ENCODE assay signal across 19 cellular contexts in genomic region chr2:209988010-209988409, GRCh38. TPM values are rescaled to one million over a fixed set of nuclear protein-coding genes. Genes with fewer than 3 reads are reported as not detected.
DNase-seq lines count a peak whose midpoint lies in the region; ATAC-seq and TF ChIP-seq lines count a peak whose summit lies in the region.
"Had no signal": no experiment of that assay in that cellular context is flagged by ENCODE, and none has a peak within 500 bp of the region (broad histone marks: within the 10 kb centered on the region; RNA-seq: fewer than 3 reads in every experiment).

No MANE protein-coding gene starts in this region.

- no peaks in the 10 kb centered on the region for H3K9me3 Mint-ChIP-seq in activated naive CD8-positive, alpha-beta T cell treated with anti-CD3 and anti-CD28 coated beads, Interleukin-2, amount 50 U/mL, for 24 hours
- H3K9me3 Mint-ChIP-seq in activated naive CD8-positive, alpha-beta T cell treated with anti-CD3 and anti-CD28 coated beads for 36 hours, result no peaks in the 10 kb centered on the region
- no peaks in the 10 kb centered on the region for H3K9me3 Mint-ChIP-seq in CD8-positive, alpha-beta memory T cell

- peaks cover 7% of the 10 kb centered on the region; the same call in 1 of the 2 replicates for H3K4me1 ChIP-seq in OCI-LY3 (ENCODE audit: low read length)
- H3K4me1 ChIP-seq in CD8-positive, alpha-beta memory T cell (ENCODE audit: insufficient read depth, low read length), result no peaks in the 10 kb centered on the region
- H3K4me1 ChIP-seq: Peyer's patch, vagina had no signal

- peak overlapping the region; percentile 35 for H3K4me2 ChIP-seq in OCI-LY3 (ENCODE audit: low read length)

- POLR2A ChIA-PET in CD8-positive, alpha-beta memory T cell (lab: Charles Lee), result no interaction called here

- H3K79me2 ChIP-seq in OCI-LY3 (ENCODE audit: low read length), result no peaks in the 10 kb centered on the region

- H3K36me3 Mint-ChIP-seq in activated naive CD8-positive, alpha-beta T cell treated with anti-CD3 and anti-CD28 coated beads, Interleukin-2, amount 50 U/mL, for 24 hours (ENCODE audit: low read depth), result no peaks in the 10 kb centered on the region
- no peaks in the 10 kb centered on the region for H3K36me3 Mint-ChIP-seq in activated naive CD8-positive, alpha-beta T cell treated with anti-CD3 and anti-CD28 coated beads for 36 hours
- no peaks in the 10 kb centered on the region for H3K36me3 Mint-ChIP-seq in CD8-positive, alpha-beta memory T cell

- DNase-seq in activated naive CD8-positive, alpha-beta T cell treated with anti-CD3 and anti-CD28 coated beads, Interleukin-2, amount 50 U/mL, for 24 hours, result no peak
- no peak for DNase-seq in activated naive CD8-positive, alpha-beta T cell treated with anti-CD3 and anti-CD28 coated beads for 36 hours
- no peak for DNase-seq in Kasumi-1 (lab: John Stamatoyannopoulos, UW)
- DNase-seq in left colon, result no peak
- DNase-seq in CD8-positive, alpha-beta memory T cell, result no peak
- DNase-seq: activated naive CD4-positive, alpha-beta T cell; foreskin melanocyte; NCI-H69; nucleus accumbens; Peyer's patch; right cardiac atrium had no signal

- TF ChIP-seq CTCF in OCI-LY3 (IDR thresholded peaks at IDR 0.05; ENCODE audit: low read depth, low read length), result no peak

- no peaks in the 10 kb centered on the region for H4K20me1 ChIP-seq in OCI-LY3 (ENCODE audit: insufficient read depth, low read length)

- intact Hi-C loops in left colon (cut with DNase I, micrococcal nuclease), result no loop called here

- H3K4me3 ChIP-seq in OCI-LY3 (ENCODE audit: low read length), result no peak overlapping the region
- no peak overlapping the region for H3K4me3 ChIP-seq in CD8-positive, alpha-beta memory T cell (ENCODE audit: low read length)
- H3K4me3 ChIP-seq: coronary artery, Peyer's patch, vagina had no signal

- no peaks in the 10 kb centered on the region for H3K27me3 ChIP-seq in OCI-LY3 (ENCODE audit: low read depth, low read length)
- no peaks in the 10 kb centered on the region for H3K27me3 ChIP-seq in CD8-positive, alpha-beta memory T cell (ENCODE audit: insufficient read depth, low read length, poor library complexity, severe bottlenecking)
- H3K27me3 ChIP-seq: Peyer's patch, vagina had no signal

- peak; percentile 24 for ATAC-seq in activated naive CD8-positive, alpha-beta T cell treated with anti-CD3 and anti-CD28 coated beads, Interleukin-2, amount 50 U/mL, for 24 hours
- ATAC-seq in HG02885 (IDR thresholded peaks at IDR 0.05; ENCODE audit: poor library complexity, unreplicated experiment) (peak; percentile 44), left colon (no peak), HG03025 (IDR thresholded peaks at IDR 0.05; ENCODE audit: low FRiP score, unreplicated experiment) (no peak)
- ATAC-seq: left lobe of liver, right cardiac atrium, SK-N-SH treated with all-trans-retinoic acid at 6 μM for 48 hours had no signal

- no peaks in the 10 kb centered on the region for H3K36me3 ChIP-seq in OCI-LY3 (replicated peaks; ENCODE audit: low read depth, low read length)
- H3K36me3 ChIP-seq in CD8-positive, alpha-beta memory T cell (ENCODE audit: insufficient read depth, low read length), result no peaks in the 10 kb centered on the region
- H3K36me3 ChIP-seq: Peyer's patch, vagina had no signal

- CTCF ChIA-PET in CD8-positive, alpha-beta memory T cell (lab: Charles Lee), result no interaction called here

- no peak overlapping the region for H3K4me3 Mint-ChIP-seq in activated naive CD8-positive, alpha-beta T cell treated with anti-CD3 and anti-CD28 coated beads, Interleukin-2, amount 50 U/mL, for 24 hours
- no peak overlapping the region for H3K4me3 Mint-ChIP-seq in activated naive CD8-positive, alpha-beta T cell treated with anti-CD3 and anti-CD28 coated beads for 36 hours
- no peak overlapping the region for H3K4me3 Mint-ChIP-seq in CD8-positive, alpha-beta memory T cell

- no peak overlapping the region for H3K9ac ChIP-seq in OCI-LY3 (ENCODE audit: low read length)

- H3K27ac Mint-ChIP-seq in activated naive CD8-positive, alpha-beta T cell treated with anti-CD3 and anti-CD28 coated beads, Interleukin-2, amount 50 U/mL, for 24 hours, result no peak overlapping the region
- no peak overlapping the region for H3K27ac Mint-ChIP-seq in activated naive CD8-positive, alpha-beta T cell treated with anti-CD3 and anti-CD28 coated beads for 36 hours
- H3K27ac Mint-ChIP-seq in CD8-positive, alpha-beta memory T cell, result no peak overlapping the region

- no peak overlapping the region for H2AFZ ChIP-seq in OCI-LY3 (ENCODE audit: low read depth, low read length)

- no peak overlapping the region for H3K27ac ChIP-seq in OCI-LY3 (ENCODE audit: low read length)
- H3K27ac ChIP-seq in CD8-positive, alpha-beta memory T cell (ENCODE audit: low read depth, low read length), result no peak overlapping the region
- H3K27ac ChIP-seq: coronary artery, Peyer's patch, vagina, VCaP had no signal

- peaks cover 5% of the 10 kb centered on the region for H3K27me3 Mint-ChIP-seq in activated naive CD8-positive, alpha-beta T cell treated with anti-CD3 and anti-CD28 coated beads, Interleukin-2, amount 50 U/mL, for 24 hours
- peaks cover 30% of the 10 kb centered on the region for H3K27me3 Mint-ChIP-seq in activated naive CD8-positive, alpha-beta T cell treated with anti-CD3 and anti-CD28 coated beads for 36 hours
- H3K27me3 Mint-ChIP-seq in CD8-positive, alpha-beta memory T cell, result peaks cover 7 to 46% of the 10 kb centered on the region in 2 donors

- no peaks in the 10 kb centered on the region for H3K9me3 ChIP-seq in OCI-LY3 (ENCODE audit: insufficient read depth, low read length)
- H3K9me3 ChIP-seq in CD8-positive, alpha-beta memory T cell (ENCODE audit: low read length), result no peaks in the 10 kb centered on the region
- H3K9me3 ChIP-seq: Peyer's patch, vagina had no signal

- H3K4me1 Mint-ChIP-seq in activated naive CD8-positive, alpha-beta T cell treated with anti-CD3 and anti-CD28 coated beads, Interleukin-2, amount 50 U/mL, for 24 hours, result no peaks in the 10 kb centered on the region
- no peaks in the 10 kb centered on the region for H3K4me1 Mint-ChIP-seq in activated naive CD8-positive, alpha-beta T cell treated with anti-CD3 and anti-CD28 coated beads for 36 hours
- H3K4me1 Mint-ChIP-seq in CD8-positive, alpha-beta memory T cell, result no peaks in the 10 kb centered on the region

RNA-seq across cellular contexts. Expression of gene RPE, which starts 14.4 kb away (rescaled TPM):
- 10 to 100 TPM; 50.2 to 52.6 TPM for total RNA-seq in activated naive CD8-positive, alpha-beta T cell treated with anti-CD3 and anti-CD28 coated beads for 36 hours
- 10 to 100 TPM; 39.8 to 46.3 TPM for total RNA-seq in left colon
- total RNA-seq in CD8-positive, alpha-beta memory T cell, result 10 to 100 TPM; 49.4 to 49.8 TPM
- polyA plus RNA-seq in CD8-positive, alpha-beta memory T cell, result 16.5 TPM

Comparison
In these comparisons a context has a peak if more than half of its experiments do, and no peak if none do; other contexts are left out.
1. ATAC-seq: peak in activated naive CD8-positive, alpha-beta T cell treated with anti-CD3 and anti-CD28 coated beads, Interleukin-2, amount 50 U/mL, for 24 hours (single experiment) and HG02885 (single experiment); none in left colon (single experiment) and HG03025 (single experiment).